In genomic region chr15:89633585-89633984, GRCh38 we compare ENCODE assay signal across 23 cellular contexts. TPM values are rescaled to one million over a fixed set of nuclear protein-coding genes. Genes with fewer than 3 reads are reported as not detected.
"Had no signal": no experiment of that assay in that cellular context is flagged by ENCODE, and none has a peak within 500 bp of the region (broad histone marks: within the 10 kb centered on the region; RNA-seq: fewer than 3 reads in every experiment).

No MANE protein-coding gene starts in this region.

- H3K27me3 ChIP-seq: body of pancreas, foreskin keratinocyte, ovary, upper lobe of right lung had no signal

- H3K4me3 ChIP-seq: body of pancreas, ovary, smooth muscle cell, thoracic aorta, upper lobe of right lung had no signal

- ATAC-seq: activated CD4-positive, alpha-beta T cell treated with anti-CD3 and anti-CD28 coated beads for 36 hours; body of pancreas; foreskin keratinocyte; left ventricle myocardium superior; naive thymus-derived CD8-positive, alpha-beta T cell; sciatic nerve; T-cell; upper lobe of right lung; WTC11 had no signal

- H3K36me3 ChIP-seq: ovary, upper lobe of right lung had no signal

- H3K9me3 ChIP-seq: body of pancreas, ovary, thoracic aorta, upper lobe of right lung had no signal

- DNase-seq: activated CD4-positive, alpha-beta T cell treated with anti-CD3 and anti-CD28 coated beads for 36 hours; activated CD4-positive, alpha-beta T cell treated with anti-CD3 and anti-CD28 coated beads, Interleukin-2, amount 50 U/mL, for 48 hours; activated naive CD4-positive, alpha-beta T cell treated with anti-CD3 and anti-CD28 coated beads for 36 hours; activated T-cell treated with anti-CD3 and anti-CD28 coated beads, Interleukin-2, amount 50 U/mL, for 24 hours; body of pancreas; foreskin keratinocyte; glutamatergic neuron; hippocampal formation; kidney glomerular epithelial cell; left ventricle myocardium superior; mesendoderm; naive thymus-derived CD8-positive, alpha-beta T cell; ovary; stimulated activated CD4-positive, alpha-beta T cell treated with anti-CD3 and anti-CD28 coated beads, Interleukin-4, amount 100 ng/mL, for 1 hour; T-cell; upper lobe of right lung had no signal

- H3K27ac ChIP-seq: body of pancreas, foreskin keratinocyte, ovary, thoracic aorta, upper lobe of right lung had no signal

- H3K4me1 ChIP-seq: body of pancreas, foreskin keratinocyte, upper lobe of right lung had no signal

- H3K4me2 ChIP-seq: smooth muscle cell had no signal

RNA-seq across cellular contexts. Expression of gene PLIN1, which starts 45.6 kb away (rescaled TPM):
- total RNA-seq: dermis microvascular lymphatic vessel endothelial cell had no signal
- polyA plus RNA-seq: naive thymus-derived CD8-positive, alpha-beta T cell had no signal

RNA-seq across cellular contexts. Expression of gene WDR93, which starts 57.0 kb away (rescaled TPM):
- total RNA-seq: activated CD4-positive, alpha-beta T cell treated with anti-CD3 and anti-CD28 coated beads for 36 hours; activated naive CD4-positive, alpha-beta T cell treated with anti-CD3 and anti-CD28 coated beads for 36 hours; cardiac septum; dermis microvascular lymphatic vessel endothelial cell; epithelial cell of proximal tubule; foreskin keratinocyte; left ventricle myocardium superior; sciatic nerve; smooth muscle cell; thoracic aorta; upper lobe of right lung; WTC11 had no signal
- polyA plus RNA-seq: foreskin keratinocyte had no signal

RNA-seq across cellular contexts. Expression of gene TICRR, which starts 58.3 kb away (rescaled TPM):
- total RNA-seq: thoracic aorta had no signal
- polyA plus RNA-seq: naive thymus-derived CD8-positive, alpha-beta T cell had no signal
